ENCODE assay signal across 21 cellular contexts in the genomic region with DNA sequence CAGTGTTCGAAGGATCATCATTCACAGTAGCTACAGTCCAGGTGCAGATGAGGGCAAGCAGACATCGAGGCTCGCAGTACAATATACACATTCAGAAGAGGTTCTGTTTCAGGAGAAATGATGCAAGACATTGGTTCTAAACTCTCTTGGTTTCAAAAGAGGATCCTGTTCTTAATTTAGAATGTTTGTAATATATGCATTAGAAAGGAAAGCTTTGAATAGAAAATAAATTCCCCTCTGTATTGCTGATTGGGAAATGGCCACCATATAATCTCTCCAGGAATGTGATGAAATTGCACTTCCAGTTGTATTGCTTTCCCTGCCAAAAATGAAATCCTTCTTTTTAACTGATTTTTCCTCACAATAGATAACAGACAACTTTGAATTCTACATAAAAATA.
"Had no signal": no experiment of that assay in that cellular context is flagged by ENCODE, and none has a peak within 500 bp of the region (broad histone marks: within the 10 kb centered on the region; RNA-seq: fewer than 3 reads in every experiment).

No MANE protein-coding gene starts in this region.

- H3K4me3 ChIP-seq: ascending aorta, esophagus squamous epithelium, lower lobe of right lung, ovary, right lobe of liver, tibial nerve, uterus had no signal

- H3K27ac ChIP-seq: ascending aorta, esophagus squamous epithelium, lower lobe of right lung, ovary, right lobe of liver, tibial nerve, uterus had no signal

- H3K36me3 Mint-ChIP-seq: naive thymus-derived CD8-positive, alpha-beta T cell had no signal

- H3K9me3 ChIP-seq: ascending aorta, esophagus squamous epithelium, lower lobe of right lung, ovary, right lobe of liver, tibial nerve, uterus had no signal

- H3K36me3 ChIP-seq: ascending aorta, esophagus squamous epithelium, lower lobe of right lung, ovary, right lobe of liver, tibial nerve, uterus had no signal

- H3K4me1 ChIP-seq: ascending aorta, lower lobe of right lung, right lobe of liver, uterus had no signal

- DNase-seq: activated CD4-positive, alpha-beta T cell treated with anti-CD3 and anti-CD28 coated beads, Interleukin-2, amount 10 ng/mL, durations not matched to agents 7 days and 5 days; activated CD8-positive, alpha-beta T cell treated with anti-CD3 and anti-CD28 coated beads, Interleukin-2, amount 10 ng/mL, durations not matched to agents 7 days and 5 days; activated effector memory CD4-positive, alpha-beta T cell treated with Interleukin-2 at 50 U/mL for 16 hours; activated naive CD4-positive, alpha-beta T cell treated with anti-CD3 and anti-CD28 coated beads, Interleukin-2, amount 50 U/mL, for 16 hours; activated T-cell treated with anti-CD3 and anti-CD28 coated beads, Interleukin-2, amount 50 U/mL, for 4 hours; cortex of kidney; esophagus squamous epithelium; foreskin melanocyte; glutamatergic neuron; hypothalamus; lower lobe of right lung; naive thymus-derived CD8-positive, alpha-beta T cell; ovary; right lobe of liver; small intestine; stimulated activated CD4-positive, alpha-beta T cell treated with anti-CD3 and anti-CD28 coated beads, Interleukin-15, amount 100 ng/mL, for 24 hours; stimulated activated CD4-positive, alpha-beta T cell treated with anti-CD3 and anti-CD28 coated beads, Interleukin-2, amount 100 ng/mL, for 48 hours; uterus had no signal

- H3K27me3 ChIP-seq: ascending aorta, ovary, right lobe of liver, tibial nerve, uterus had no signal

- H3K9me3 Mint-ChIP-seq: activated CD4-positive, alpha-beta T cell treated with anti-CD3 and anti-CD28 coated beads, Interleukin-2, amount 10 ng/mL, durations not matched to agents 7 days and 5 days; activated T-cell treated with anti-CD3 and anti-CD28 coated beads, Interleukin-2, amount 50 U/mL, for 4 hours; naive thymus-derived CD8-positive, alpha-beta T cell; stimulated activated naive CD8-positive, alpha-beta T cell treated with anti-CD3 and anti-CD28 coated beads, Interleukin-15, Interleukin-2, amounts not matched to agents 100 ng/mL and 50 ng/mL, for 24 hours had no signal

- H3K4me3 Mint-ChIP-seq: activated CD4-positive, alpha-beta T cell treated with anti-CD3 and anti-CD28 coated beads, Interleukin-2, amount 10 ng/mL, durations not matched to agents 7 days and 5 days; activated CD8-positive, alpha-beta T cell treated with anti-CD3 and anti-CD28 coated beads, Interleukin-2, amount 10 ng/mL, durations not matched to agents 7 days and 5 days; activated T-cell treated with anti-CD3 and anti-CD28 coated beads, Interleukin-2, amount 50 U/mL, for 4 hours; naive thymus-derived CD8-positive, alpha-beta T cell; stimulated activated naive CD8-positive, alpha-beta T cell treated with anti-CD3 and anti-CD28 coated beads, Interleukin-15, Interleukin-2, amounts not matched to agents 100 ng/mL and 50 ng/mL, for 24 hours had no signal

- ATAC-seq: activated CD8-positive, alpha-beta T cell treated with anti-CD3 and anti-CD28 coated beads, Interleukin-2, amount 10 ng/mL, durations not matched to agents 7 days and 5 days; activated T-cell treated with anti-CD3 and anti-CD28 coated beads, Interleukin-2, amount 50 U/mL, for 4 hours; lower lobe of right lung; naive thymus-derived CD8-positive, alpha-beta T cell; right lobe of liver had no signal

- H3K27ac Mint-ChIP-seq: activated CD4-positive, alpha-beta T cell treated with anti-CD3 and anti-CD28 coated beads, Interleukin-2, amount 10 ng/mL, durations not matched to agents 7 days and 5 days; activated CD8-positive, alpha-beta T cell treated with anti-CD3 and anti-CD28 coated beads, Interleukin-2, amount 10 ng/mL, durations not matched to agents 7 days and 5 days; naive thymus-derived CD8-positive, alpha-beta T cell; stimulated activated naive CD8-positive, alpha-beta T cell treated with anti-CD3 and anti-CD28 coated beads, Interleukin-15, Interleukin-2, amounts not matched to agents 100 ng/mL and 50 ng/mL, for 24 hours had no signal
